ENCODE assay signal across 35 cellular contexts in genomic region chr13:39607876-39608275, GRCh38.
"Had no signal": no experiment of that assay in that cellular context is flagged by ENCODE, and none has a peak within 500 bp of the region (broad histone marks: within the 10 kb centered on the region; RNA-seq: fewer than 3 reads in every experiment).

No MANE protein-coding gene starts in this region.

- H3K27me3 ChIP-seq: MG63 had no signal

- H3K4me3 ChIP-seq: MG63 had no signal

- H3K27ac ChIP-seq: KMS-11 had no signal

- H3K9ac ChIP-seq: KMS-11 had no signal

- DNase-seq: Kasumi-1, MG63, MM.1S, MV-4-11, NCI-H1048, NCI-H1092, NCI-H1092 treated with DMSO at 0.1 percent for 48 hours, NCI-H1105, NCI-H1105 treated with DMSO at 0.1 percent for 48 hours, NCI-H1417, NCI-H1417 treated with DMSO at 0.1 percent for 48 hours, NCI-H1436, NCI-H1436 treated with DMSO at 0.1 percent for 48 hours, NCI-H146, NCI-H1694, NCI-H1694 treated with DMSO at 0.1 percent for 48 hours, NCI-H187, NCI-H187 treated with DMSO at 0.1 percent for 48 hours, NCI-H1930, NCI-H2029, NCI-H2029 treated with DMSO at 0.1 percent for 48 hours, NCI-H2081, NCI-H2081 treated with DMSO at 0.1 percent for 48 hours, NCI-H2107, NCI-H2171, NCI-H2171 treated with DMSO at 0.1 percent for 48 hours, NCI-H2227 treated with DMSO at 0.1 percent for 48 hours, NCI-H226, NCI-H345, NCI-H446, NCI-H446 treated with DMSO at 0.1 percent for 48 hours, NCI-H510A, NCI-H510A treated with DMSO at 0.1 percent for 48 hours, NCI-H524 had no signal

- H3K9me3 ChIP-seq: MG63 had no signal

- H3K4me2 ChIP-seq: KMS-11 had no signal
